ENCODE assay signal across 1 cellular context in the genomic region with DNA sequence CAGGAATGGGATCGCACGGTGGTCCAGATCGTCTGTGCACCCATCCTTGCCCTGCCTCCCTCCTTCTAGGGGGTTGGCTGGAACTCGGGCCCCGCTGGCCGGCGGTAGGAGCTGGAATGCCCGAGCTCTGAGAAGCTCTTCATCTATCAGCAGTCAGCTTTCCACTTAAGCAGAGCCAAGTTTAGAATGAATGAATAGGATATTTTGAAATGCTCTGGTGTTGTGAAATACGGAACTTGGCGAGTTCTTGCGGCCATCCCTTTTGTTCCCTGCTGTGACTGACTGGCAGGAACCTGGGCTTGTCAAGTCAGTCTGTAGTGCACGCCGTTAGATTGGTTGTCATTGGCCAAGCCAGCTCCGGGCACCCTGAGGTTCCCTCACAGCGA.
TF ChIP-seq lines count a peak whose summit lies in the region.

No MANE protein-coding gene starts in this region.

TF ChIP-seq in HepG2, 621 proteins besides CTCF, POLR2A, EP300 and RAD21 (continued from another document and continues in another):
- TF ChIP-seq NFAT5 (CRISPR knock-in tag; IDR thresholded peaks at IDR 0.05), result no peak
- TF ChIP-seq ZFX (CRISPR knock-in tag; IDR thresholded peaks at IDR 0.05; ENCODE audit: low read depth), result no peak
- no peak for TF ChIP-seq KDM1A (CRISPR knock-in tag; IDR thresholded peaks at IDR 0.05)
- TF ChIP-seq ZNF850 (CRISPR knock-in tag; conservative IDR thresholded peaks at IDR 0.05), result no peak
- no peak for TF ChIP-seq KLF12 (CRISPR knock-in tag; IDR thresholded peaks at IDR 0.05; ENCODE audit: borderline replicate concordance)
- 0 out of 2 replicates have a peak, but pooled peaks have one; percentile 44 for TF ChIP-seq ZNF12 (CRISPR knock-in tag; IDR thresholded peaks at IDR 0.05)
- TF ChIP-seq TFDP2 (CRISPR knock-in tag; IDR thresholded peaks at IDR 0.05), result no peak
- no peak for TF ChIP-seq ERF (CRISPR knock-in tag; IDR thresholded peaks at IDR 0.05)
- peak; percentile 32 for TF ChIP-seq ASH2L (IDR thresholded peaks at IDR 0.05; ENCODE audit: insufficient read length, low read depth, low read length)
- no peak for TF ChIP-seq KLF9 (CRISPR knock-in tag; IDR thresholded peaks at IDR 0.05; ENCODE audit: low read depth)
- no peak for TF ChIP-seq ZNF547 (CRISPR knock-in tag; IDR thresholded peaks at IDR 0.05)
- TF ChIP-seq CC2D1A (CRISPR knock-in tag; IDR thresholded peaks at IDR 0.05), result no peak
- TF ChIP-seq, protein P1, sequence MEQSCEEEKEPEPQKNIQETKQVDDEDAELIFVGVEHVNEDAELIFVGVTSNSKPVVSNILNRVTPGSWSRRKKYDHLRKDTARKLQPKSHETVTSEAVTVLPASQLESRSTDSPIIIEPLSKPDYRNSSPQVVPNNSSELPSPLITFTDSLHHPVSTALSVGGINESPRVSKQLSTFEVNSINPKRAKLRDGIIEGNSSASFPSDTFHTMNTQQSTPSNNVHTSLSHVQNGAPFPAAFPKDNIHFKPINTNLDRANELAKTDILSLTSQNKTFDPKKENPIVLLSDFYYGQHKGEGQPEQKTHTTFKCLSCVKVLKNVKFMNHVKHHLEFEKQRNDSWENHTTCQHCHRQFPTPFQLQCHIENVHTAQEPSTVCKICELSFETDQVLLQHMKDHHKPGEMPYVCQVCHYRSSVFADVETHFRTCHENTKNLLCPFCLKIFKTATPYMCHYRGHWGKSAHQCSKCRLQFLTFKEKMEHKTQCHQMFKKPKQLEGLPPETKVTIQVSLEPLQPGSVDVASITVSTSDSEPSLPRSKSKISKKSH (CRISPR knock-in tag; IDR thresholded peaks at IDR 0.05; ENCODE audit: borderline replicate concordance), result no peak
- no peak for TF ChIP-seq HNRNPH1 (optimal IDR thresholded peaks at IDR 0.05; ENCODE audit: low read depth, low read length)
- no peak for TF ChIP-seq NR2F6 (IDR thresholded peaks at IDR 0.05)
- no peak for TF ChIP-seq NR2F6 (CRISPR knock-in tag; IDR thresholded peaks at IDR 0.05)
- no peak for TF ChIP-seq ZNF256 (CRISPR knock-in tag; conservative IDR thresholded peaks at IDR 0.05)
- TF ChIP-seq, protein P2, sequence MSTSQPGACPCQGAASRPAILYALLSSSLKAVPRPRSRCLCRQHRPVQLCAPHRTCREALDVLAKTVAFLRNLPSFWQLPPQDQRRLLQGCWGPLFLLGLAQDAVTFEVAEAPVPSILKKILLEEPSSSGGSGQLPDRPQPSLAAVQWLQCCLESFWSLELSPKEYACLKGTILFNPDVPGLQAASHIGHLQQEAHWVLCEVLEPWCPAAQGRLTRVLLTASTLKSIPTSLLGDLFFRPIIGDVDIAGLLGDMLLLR (CRISPR knock-in tag; IDR thresholded peaks at IDR 0.05), result no peak
- no peak for TF ChIP-seq ARNTL (CRISPR knock-in tag; IDR thresholded peaks at IDR 0.05)
- no peak for TF ChIP-seq IRF2 (CRISPR knock-in tag; IDR thresholded peaks at IDR 0.05)
- no peak for TF ChIP-seq ATF2 (CRISPR knock-in tag; IDR thresholded peaks at IDR 0.05)
- TF ChIP-seq HOMEZ (CRISPR knock-in tag; IDR thresholded peaks at IDR 0.05; ENCODE audit: low read depth), result no peak
- no peak for TF ChIP-seq NFE2 (CRISPR knock-in tag; IDR thresholded peaks at IDR 0.05)
- TF ChIP-seq, protein P3, sequence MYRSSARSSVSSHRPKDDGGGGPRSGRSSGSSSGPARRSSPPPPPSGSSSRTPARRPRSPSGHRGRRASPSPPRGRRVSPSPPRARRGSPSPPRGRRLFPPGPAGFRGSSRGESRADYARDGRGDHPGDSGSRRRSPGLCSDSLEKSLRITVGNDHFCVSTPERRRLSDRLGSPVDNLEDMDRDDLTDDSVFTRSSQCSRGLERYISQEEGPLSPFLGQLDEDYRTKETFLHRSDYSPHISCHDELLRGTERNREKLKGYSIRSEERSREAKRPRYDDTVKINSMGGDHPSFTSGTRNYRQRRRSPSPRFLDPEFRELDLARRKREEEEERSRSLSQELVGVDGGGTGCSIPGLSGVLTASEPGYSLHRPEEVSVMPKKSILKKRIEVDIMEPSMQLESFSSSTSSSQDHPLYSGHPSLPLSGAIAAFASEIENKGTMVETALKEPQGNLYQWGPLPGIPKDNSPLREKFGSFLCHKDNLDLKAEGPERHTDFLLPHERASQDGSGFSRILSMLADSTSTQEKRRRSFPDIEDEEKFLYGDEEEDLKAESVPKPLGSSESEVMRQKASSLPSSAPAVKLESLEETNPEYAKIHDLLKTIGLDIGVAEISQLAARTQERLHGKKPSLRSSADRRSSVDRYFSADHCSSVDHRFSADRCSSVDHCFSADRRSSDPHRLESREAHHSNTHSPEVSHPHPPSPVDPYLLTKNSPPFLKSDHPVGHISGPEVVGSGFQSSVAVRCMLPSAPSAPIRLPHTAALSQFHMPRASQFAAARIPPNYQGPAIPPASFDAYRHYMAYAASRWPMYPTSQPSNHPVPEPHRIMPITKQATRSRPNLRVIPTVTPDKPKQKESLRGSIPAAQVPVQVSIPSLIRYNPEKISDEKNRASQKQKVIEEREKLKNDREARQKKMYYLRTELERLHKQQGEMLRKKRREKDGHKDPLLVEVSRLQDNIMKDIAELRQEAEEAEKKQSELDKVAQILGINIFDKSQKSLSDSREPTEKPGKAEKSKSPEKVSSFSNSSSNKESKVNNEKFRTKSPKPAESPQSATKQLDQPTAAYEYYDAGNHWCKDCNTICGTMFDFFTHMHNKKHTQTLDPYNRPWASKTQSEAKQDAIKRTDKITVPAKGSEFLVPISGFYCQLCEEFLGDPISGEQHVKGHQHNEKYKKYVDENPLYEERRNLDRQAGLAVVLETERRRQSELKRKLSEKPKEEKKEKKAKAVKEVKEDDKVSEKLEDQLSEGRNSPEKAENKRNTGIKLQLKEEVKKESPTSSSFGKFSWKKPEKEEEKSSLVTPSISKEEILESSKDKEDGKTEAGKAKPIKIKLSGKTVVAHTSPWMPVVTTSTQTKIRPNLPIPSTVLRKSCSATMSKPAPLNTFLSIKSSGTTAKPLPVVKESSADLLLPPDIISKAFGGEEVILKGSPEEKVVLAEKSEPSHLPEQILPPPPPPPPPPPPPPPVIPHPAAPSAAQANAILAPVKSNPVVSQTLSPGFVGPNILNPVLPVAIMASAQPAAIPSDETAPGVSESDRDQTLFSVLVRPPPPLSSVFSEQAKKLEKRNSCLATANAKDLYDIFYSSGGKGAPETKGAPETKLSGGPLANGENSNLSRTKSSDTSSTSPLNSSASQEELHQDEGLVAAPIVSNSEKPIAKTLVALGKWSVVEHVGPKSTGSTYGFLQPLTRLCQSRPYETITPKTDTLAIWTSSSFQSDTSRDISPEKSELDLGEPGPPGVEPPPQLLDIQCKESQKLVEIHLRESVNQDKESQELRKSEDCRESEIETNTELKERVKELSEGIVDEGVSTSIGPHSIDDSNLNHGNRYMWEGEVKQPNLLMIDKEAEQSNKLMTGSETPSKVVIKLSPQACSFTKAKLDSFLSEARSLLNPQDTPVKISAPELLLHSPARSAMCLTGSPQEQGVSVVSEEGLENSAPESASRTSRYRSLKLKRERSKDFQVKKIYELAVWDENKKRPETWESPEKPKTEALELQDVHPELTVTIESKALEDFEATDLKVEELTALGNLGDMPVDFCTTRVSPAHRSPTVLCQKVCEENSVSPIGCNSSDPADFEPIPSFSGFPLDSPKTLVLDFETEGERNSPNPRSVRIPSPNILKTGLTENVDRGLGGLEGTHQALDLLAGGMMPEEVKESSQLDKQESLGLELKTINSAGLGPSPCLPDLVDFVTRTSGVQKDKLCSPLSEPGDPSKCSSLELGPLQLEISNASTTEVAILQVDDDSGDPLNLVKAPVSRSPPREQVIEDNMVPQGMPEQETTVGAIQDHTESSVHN (CRISPR knock-in tag; IDR thresholded peaks at IDR 0.05), result no peak
- no peak for TF ChIP-seq ZNF530 (CRISPR knock-in tag; IDR thresholded peaks at IDR 0.05; ENCODE audit: low read depth)
- no peak for TF ChIP-seq AGO1 (IDR thresholded peaks at IDR 0.05; ENCODE audit: low read depth, low read length, poor library complexity, severe bottlenecking)
- TF ChIP-seq, protein P4, sequence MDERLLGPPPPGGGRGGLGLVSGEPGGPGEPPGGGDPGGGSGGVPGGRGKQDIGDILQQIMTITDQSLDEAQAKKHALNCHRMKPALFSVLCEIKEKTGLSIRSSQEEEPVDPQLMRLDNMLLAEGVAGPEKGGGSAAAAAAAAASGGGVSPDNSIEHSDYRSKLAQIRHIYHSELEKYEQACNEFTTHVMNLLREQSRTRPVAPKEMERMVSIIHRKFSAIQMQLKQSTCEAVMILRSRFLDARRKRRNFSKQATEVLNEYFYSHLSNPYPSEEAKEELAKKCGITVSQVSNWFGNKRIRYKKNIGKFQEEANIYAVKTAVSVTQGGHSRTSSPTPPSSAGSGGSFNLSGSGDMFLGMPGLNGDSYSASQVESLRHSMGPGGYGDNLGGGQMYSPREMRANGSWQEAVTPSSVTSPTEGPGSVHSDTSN (CRISPR knock-in tag; IDR thresholded peaks at IDR 0.05), result peak; percentile 25; the same call in 1 of the 2 replicates
- TF ChIP-seq, protein P5, sequence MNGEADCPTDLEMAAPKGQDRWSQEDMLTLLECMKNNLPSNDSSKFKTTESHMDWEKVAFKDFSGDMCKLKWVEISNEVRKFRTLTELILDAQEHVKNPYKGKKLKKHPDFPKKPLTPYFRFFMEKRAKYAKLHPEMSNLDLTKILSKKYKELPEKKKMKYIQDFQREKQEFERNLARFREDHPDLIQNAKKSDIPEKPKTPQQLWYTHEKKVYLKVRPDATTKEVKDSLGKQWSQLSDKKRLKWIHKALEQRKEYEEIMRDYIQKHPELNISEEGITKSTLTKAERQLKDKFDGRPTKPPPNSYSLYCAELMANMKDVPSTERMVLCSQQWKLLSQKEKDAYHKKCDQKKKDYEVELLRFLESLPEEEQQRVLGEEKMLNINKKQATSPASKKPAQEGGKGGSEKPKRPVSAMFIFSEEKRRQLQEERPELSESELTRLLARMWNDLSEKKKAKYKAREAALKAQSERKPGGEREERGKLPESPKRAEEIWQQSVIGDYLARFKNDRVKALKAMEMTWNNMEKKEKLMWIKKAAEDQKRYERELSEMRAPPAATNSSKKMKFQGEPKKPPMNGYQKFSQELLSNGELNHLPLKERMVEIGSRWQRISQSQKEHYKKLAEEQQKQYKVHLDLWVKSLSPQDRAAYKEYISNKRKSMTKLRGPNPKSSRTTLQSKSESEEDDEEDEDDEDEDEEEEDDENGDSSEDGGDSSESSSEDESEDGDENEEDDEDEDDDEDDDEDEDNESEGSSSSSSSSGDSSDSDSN (CRISPR knock-in tag; IDR thresholded peaks at IDR 0.05), result no peak
- no peak for TF ChIP-seq ATF7-NPFF (CRISPR knock-in tag; IDR thresholded peaks at IDR 0.05; ENCODE audit: low read depth)
